1 cellular context compared by ENCODE assay signal in the genomic region with DNA sequence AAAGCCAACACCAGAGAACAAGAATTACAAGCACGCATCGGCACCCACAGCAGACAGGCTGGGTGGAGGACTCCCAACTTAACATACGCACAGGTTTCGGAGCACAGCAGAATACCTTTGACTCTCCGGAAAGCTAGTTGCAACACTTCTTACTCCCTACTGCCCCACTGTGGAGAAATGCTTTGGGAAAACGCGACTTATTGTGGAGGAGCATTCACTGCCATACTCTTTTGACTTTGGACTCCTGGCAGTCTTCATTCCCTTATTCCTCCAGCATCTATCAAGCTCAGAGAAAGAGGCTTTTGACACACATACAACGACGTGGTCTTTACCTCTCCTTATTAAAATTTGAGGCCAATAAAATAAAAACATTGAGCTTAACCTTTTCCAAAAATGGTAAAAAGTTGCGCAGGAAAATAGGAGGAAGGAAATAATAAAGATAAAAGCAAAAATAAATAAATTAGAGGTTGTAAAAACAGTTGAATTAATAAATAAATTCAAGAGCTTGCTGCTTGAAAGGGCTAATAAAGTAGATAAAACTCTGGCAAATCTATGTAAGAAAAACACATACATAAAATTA.
TF ChIP-seq lines count a peak whose summit lies in the region.

No MANE protein-coding gene starts in this region.

TF ChIP-seq in HepG2, 621 proteins besides CTCF, POLR2A, EP300 and RAD21 (continued from another document and continues in another):
- TF ChIP-seq, protein P1, sequence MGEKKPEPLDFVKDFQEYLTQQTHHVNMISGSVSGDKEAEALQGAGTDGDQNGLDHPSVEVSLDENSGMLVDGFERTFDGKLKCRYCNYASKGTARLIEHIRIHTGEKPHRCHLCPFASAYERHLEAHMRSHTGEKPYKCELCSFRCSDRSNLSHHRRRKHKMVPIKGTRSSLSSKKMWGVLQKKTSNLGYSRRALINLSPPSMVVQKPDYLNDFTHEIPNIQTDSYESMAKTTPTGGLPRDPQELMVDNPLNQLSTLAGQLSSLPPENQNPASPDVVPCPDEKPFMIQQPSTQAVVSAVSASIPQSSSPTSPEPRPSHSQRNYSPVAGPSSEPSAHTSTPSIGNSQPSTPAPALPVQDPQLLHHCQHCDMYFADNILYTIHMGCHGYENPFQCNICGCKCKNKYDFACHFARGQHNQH (CRISPR knock-in tag; IDR thresholded peaks at IDR 0.05): peak; percentile 24; the same call in 1 of the 2 replicates
- TF ChIP-seq HNF4A (CRISPR knock-in tag; IDR thresholded peaks at IDR 0.05): peak; percentile 55
- TF ChIP-seq ZSCAN29 (CRISPR knock-in tag; conservative IDR thresholded peaks at IDR 0.05): 0 out of 2 replicates have a peak, but pooled peaks have one; percentile 48
- no peak for TF ChIP-seq POGZ (CRISPR knock-in tag; IDR thresholded peaks at IDR 0.05)
- 0 out of 2 replicates have a peak, but pooled peaks have one; percentile 5 for TF ChIP-seq UBTF (CRISPR knock-in tag; IDR thresholded peaks at IDR 0.05)
- TF ChIP-seq, protein P2, sequence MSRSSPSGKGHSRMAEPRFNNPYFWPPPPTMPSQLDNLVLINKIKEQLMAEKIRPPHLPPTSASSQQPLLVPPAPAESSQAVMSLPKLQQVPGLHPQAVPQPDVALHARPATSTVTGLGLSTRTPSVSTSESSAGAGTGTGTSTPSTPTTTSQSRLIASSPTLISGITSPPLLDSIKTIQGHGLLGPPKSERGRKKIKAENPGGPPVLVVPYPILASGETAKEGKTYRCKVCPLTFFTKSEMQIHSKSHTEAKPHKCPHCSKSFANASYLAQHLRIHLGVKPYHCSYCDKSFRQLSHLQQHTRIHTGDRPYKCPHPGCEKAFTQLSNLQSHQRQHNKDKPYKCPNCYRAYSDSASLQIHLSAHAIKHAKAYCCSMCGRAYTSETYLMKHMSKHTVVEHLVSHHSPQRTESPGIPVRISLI (CRISPR knock-in tag; IDR thresholded peaks at IDR 0.05; ENCODE audit: borderline replicate concordance): no peak
- TF ChIP-seq NPAS2 (CRISPR knock-in tag; IDR thresholded peaks at IDR 0.05; ENCODE audit: borderline replicate concordance): no peak
- TF ChIP-seq HIVEP1 (CRISPR knock-in tag; IDR thresholded peaks at IDR 0.05): no peak
- no peak for TF ChIP-seq ATF7 (IDR thresholded peaks at IDR 0.05)
- TF ChIP-seq ATF7 (CRISPR knock-in tag; IDR thresholded peaks at IDR 0.05): no peak
- 0 out of 2 replicates have a peak, but pooled peaks have one; percentile 23 for TF ChIP-seq ETV5 (CRISPR knock-in tag; IDR thresholded peaks at IDR 0.05; ENCODE audit: borderline replicate concordance)
- no peak for TF ChIP-seq HDAC2 (CRISPR knock-in tag; IDR thresholded peaks at IDR 0.05)
- TF ChIP-seq TEAD3 (CRISPR knock-in tag; optimal IDR thresholded peaks at IDR 0.05; ENCODE audit: borderline replicate concordance): peak; percentile 42
- TF ChIP-seq MYNN (CRISPR knock-in tag; IDR thresholded peaks at IDR 0.05; ENCODE audit: low read depth): no peak
- no peak for TF ChIP-seq RERE (CRISPR knock-in tag; IDR thresholded peaks at IDR 0.05; ENCODE audit: low read depth)
- peak; percentile 45 for TF ChIP-seq SALL1 (CRISPR knock-in tag; IDR thresholded peaks at IDR 0.05)
- TF ChIP-seq ZNF564 (CRISPR knock-in tag; IDR thresholded peaks at IDR 0.05): no peak
- peak; percentile 78; the same call in 1 of the 2 replicates for TF ChIP-seq CEBPB (IDR thresholded peaks at IDR 0.05; ENCODE audit: borderline replicate concordance, low read depth, low read length)
- no peak for TF ChIP-seq ZNF12 (CRISPR knock-in tag; IDR thresholded peaks at IDR 0.05)
- no peak for TF ChIP-seq ZNF616 (CRISPR knock-in tag; IDR thresholded peaks at IDR 0.05; ENCODE audit: low read depth)
- no peak for TF ChIP-seq NBN (conservative IDR thresholded peaks at IDR 0.05)
- no peak for TF ChIP-seq DPF2 (CRISPR knock-in tag; IDR thresholded peaks at IDR 0.05; ENCODE audit: borderline replicate concordance, low read depth)
- no peak for TF ChIP-seq PATZ1 (CRISPR knock-in tag; IDR thresholded peaks at IDR 0.05)
- TF ChIP-seq ZNF629 (CRISPR knock-in tag; conservative IDR thresholded peaks at IDR 0.05): no peak
- TF ChIP-seq ZNF597 (CRISPR knock-in tag; IDR thresholded peaks at IDR 0.05): no peak
- TF ChIP-seq PAXIP1 (CRISPR knock-in tag; conservative IDR thresholded peaks at IDR 0.05): peak; percentile 19; the same call in 1 of the 2 replicates
- TF ChIP-seq, protein P3, sequence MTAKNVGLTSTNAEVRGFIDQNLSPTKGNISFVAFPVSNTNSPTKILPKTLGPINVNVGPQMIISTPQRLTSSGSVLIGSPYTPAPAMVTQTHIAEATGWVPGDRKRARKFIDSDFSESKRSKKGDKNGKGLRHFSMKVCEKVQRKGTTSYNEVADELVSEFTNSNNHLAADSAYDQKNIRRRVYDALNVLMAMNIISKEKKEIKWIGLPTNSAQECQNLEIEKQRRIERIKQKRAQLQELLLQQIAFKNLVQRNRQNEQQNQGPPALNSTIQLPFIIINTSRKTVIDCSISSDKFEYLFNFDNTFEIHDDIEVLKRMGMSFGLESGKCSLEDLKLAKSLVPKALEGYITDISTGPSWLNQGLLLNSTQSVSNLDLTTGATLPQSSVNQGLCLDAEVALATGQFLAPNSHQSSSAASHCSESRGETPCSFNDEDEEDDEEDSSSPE (CRISPR knock-in tag; IDR thresholded peaks at IDR 0.05): no peak
- TF ChIP-seq NFE2L1 (CRISPR knock-in tag; IDR thresholded peaks at IDR 0.05; ENCODE audit: borderline replicate concordance): no peak
- no peak for TF ChIP-seq E2F1 (CRISPR knock-in tag; IDR thresholded peaks at IDR 0.05)
- 0 out of 2 replicates have a peak, but pooled peaks have one; percentile 43 for TF ChIP-seq IRF2 (CRISPR knock-in tag; IDR thresholded peaks at IDR 0.05)
- no peak for TF ChIP-seq ZNF589 (CRISPR knock-in tag; conservative IDR thresholded peaks at IDR 0.05)
- 0 out of 2 replicates have a peak, but pooled peaks have one; percentile 36 for TF ChIP-seq POLR2G (IDR thresholded peaks at IDR 0.05; ENCODE audit: low read depth, low read length)
- 0 out of 2 replicates have a peak, but pooled peaks have one; percentile 50 for TF ChIP-seq ZNF124 (CRISPR knock-in tag; IDR thresholded peaks at IDR 0.05)
- TF ChIP-seq HNF4G (IDR thresholded peaks at IDR 0.05; ENCODE audit: borderline replicate concordance, low read depth, low read length): peak; percentile 56
- TF ChIP-seq HNF4G (CRISPR knock-in tag; IDR thresholded peaks at IDR 0.05; ENCODE audit: borderline replicate concordance, low read depth): 0 out of 2 replicates have a peak, but pooled peaks have one; percentile 27
- no peak for TF ChIP-seq ZFP82 (CRISPR knock-in tag; IDR thresholded peaks at IDR 0.05; ENCODE audit: borderline replicate concordance)
- TF ChIP-seq SMC3 (IDR thresholded peaks at IDR 0.05; ENCODE audit: low read length): peak; percentile 73
- peak; percentile 79 for TF ChIP-seq GATAD2A (CRISPR knock-in tag; IDR thresholded peaks at IDR 0.05)
- peak; percentile 34; the same call in 1 of the 2 replicates for TF ChIP-seq SAP130 (CRISPR knock-in tag; IDR thresholded peaks at IDR 0.05; ENCODE audit: low read depth)
